22 cellular contexts compared by ENCODE assay signal in genomic region chr2:107437265-107437664, GRCh38.
DNase-seq lines count a peak whose midpoint lies in the region; FAIRE-seq and TF ChIP-seq lines count a peak whose summit lies in the region.
"Had no signal": no experiment of that assay in that cellular context is flagged by ENCODE, and none has a peak within 500 bp of the region (broad histone marks: within the 10 kb centered on the region; RNA-seq: fewer than 3 reads in every experiment).

No MANE protein-coding gene starts in this region.

- no peaks in the 10 kb centered on the region for H3K4me1 Mint-ChIP-seq in T-helper 2 cell treated with Interferon-gamma antibody and Interleukin-4, amounts not matched to agents 5 μg/mL and 100 μg/mL, for 36 hours (ENCODE audit: low read depth)
- H3K4me1 Mint-ChIP-seq: CD4-positive, alpha-beta memory T cell had no signal

- H3K9me2 ChIP-seq in GM23248 (ENCODE audit: insufficient read depth), result no peaks in the 10 kb centered on the region

- H3K27me3 ChIP-seq in GM23248 (replicated peaks; ENCODE audit: insufficient read depth), result no peaks in the 10 kb centered on the region

- H3K4me2 ChIP-seq in GM23248 (ENCODE audit: unreplicated experiment), result no peak overlapping the region
- H3K4me2 ChIP-seq: A549 had no signal

- no peak overlapping the region for H3K4me3 Mint-ChIP-seq in T-helper 2 cell treated with Interferon-gamma antibody and Interleukin-4, amounts not matched to agents 5 μg/mL and 100 μg/mL, for 36 hours
- H3K4me3 Mint-ChIP-seq: CD4-positive, alpha-beta memory T cell; HFFc6 had no signal

- intact Hi-C loops in kidney (cut with DNase I), result no loop called here

- no peaks in the 10 kb centered on the region for H3K9me3 ChIP-seq in kidney (ENCODE audit: control insufficient read depth in 1 of 2, low read length in 2 of 2)
- no peaks in the 10 kb centered on the region for H3K9me3 ChIP-seq in GM23248 (ENCODE audit: low read depth)
- H3K9me3 ChIP-seq: A549, Caco-2, HAP-1 had no signal

- FAIRE-seq in A204.1 (lab: Jason Lieb, UNC), result peak; percentile 99
- FAIRE-seq in TTC549 (lab: Jason Lieb, UNC), result peak; percentile 99
- peak; percentile 95 for FAIRE-seq in endometrium (lab: Jason Lieb, UNC)
- peak; percentile 99 for FAIRE-seq in kidney (lab: Jason Lieb, UNC)
- FAIRE-seq: A549, GM12878, H54 had no signal

- H3K36me3 ChIP-seq in kidney (ENCODE audit: control insufficient read depth in 1 of 2, insufficient read depth in 2 of 2, low read length in 2 of 2) (no peaks in the 10 kb centered on the region), GM23248 (ENCODE audit: low read depth) (no peaks in the 10 kb centered on the region)
- H3K36me3 ChIP-seq: HAP-1 had no signal

- H3K4me1 ChIP-seq in kidney (ENCODE audit: control insufficient read depth in 1 of 2, insufficient read depth in 1 of 2, low read depth in 1 of 2, low read length in 2 of 2) (no peaks in the 10 kb centered on the region), GM23248 (ENCODE audit: insufficient read depth) (no peaks in the 10 kb centered on the region)
- H3K4me1 ChIP-seq: A549, Caco-2, HAP-1 had no signal

- H3K9me3 Mint-ChIP-seq in T-helper 2 cell treated with Interferon-gamma antibody and Interleukin-4, amounts not matched to agents 5 μg/mL and 100 μg/mL, for 36 hours, result no peaks in the 10 kb centered on the region

- H3K4me3 ChIP-seq in kidney (ENCODE audit: low read length in 2 of 2), result no peak overlapping the region
- no peak overlapping the region for H3K4me3 ChIP-seq in GM23248
- H3K4me3 ChIP-seq: A549, GM12878, HAP-1 had no signal

- H3F3A ChIP-seq in GM23248 (ENCODE audit: insufficient read depth), result no peaks in the 10 kb centered on the region

- no peaks in the 10 kb centered on the region for H3K27me3 Mint-ChIP-seq in T-helper 2 cell treated with Interferon-gamma antibody and Interleukin-4, amounts not matched to agents 5 μg/mL and 100 μg/mL, for 36 hours (ENCODE audit: low read depth)
- H3K27me3 Mint-ChIP-seq: CD4-positive, alpha-beta memory T cell had no signal

- no peaks in the 10 kb centered on the region for H3K79me2 ChIP-seq in GM23248 (ENCODE audit: insufficient read depth)

- H3K9ac ChIP-seq in kidney (ENCODE audit: low read length in 2 of 2) (no peak overlapping the region), GM23248 (no peak overlapping the region)

- no peaks in the 10 kb centered on the region for H3K36me3 Mint-ChIP-seq in T-helper 2 cell treated with Interferon-gamma antibody and Interleukin-4, amounts not matched to agents 5 μg/mL and 100 μg/mL, for 36 hours (ENCODE audit: low read depth)
- H3K36me3 Mint-ChIP-seq: CD4-positive, alpha-beta memory T cell had no signal

- H3K27ac ChIP-seq in kidney (ENCODE audit: low read depth in 2 of 2, low read length in 2 of 2), result no peak overlapping the region
- no peak overlapping the region for H3K27ac ChIP-seq in GM23248
- H3K27ac ChIP-seq: 22Rv1, A549 had no signal

- in situ Hi-C loops in GM23248 (cut with MboI), result no loop called here

- no peak for TF ChIP-seq CTCF in kidney (IDR thresholded peaks at IDR 0.05; ENCODE audit: borderline replicate concordance, extremely low read depth, insufficient read depth)

- H3K27ac Mint-ChIP-seq in T-helper 2 cell treated with Interferon-gamma antibody and Interleukin-4, amounts not matched to agents 5 μg/mL and 100 μg/mL, for 36 hours, result no peak overlapping the region
- H3K27ac Mint-ChIP-seq: CD4-positive, alpha-beta memory T cell; HFFc6 had no signal

- no peaks in the 10 kb centered on the region for H4K20me1 ChIP-seq in GM23248 (ENCODE audit: insufficient read depth)

- no peak overlapping the region for H2AFZ ChIP-seq in GM23248

- DNase-seq in kidney, result no peak
- no peak for DNase-seq in NCI-H1092 (lab: John Stamatoyannopoulos, UW)
- DNase-seq in GM23248, result no peak
- DNase-seq in AG08395 (ENCODE audit: low spot score), result no peak
- DNase-seq in T-helper 2 cell treated with Interferon-gamma antibody and Interleukin-4, amounts not matched to agents 5 μg/mL and 100 μg/mL, for 36 hours (ENCODE audit: low spot score), result no peak
- DNase-seq: ACHN; C1 segment of cervical spinal cord; Caco-2; CD4-positive, alpha-beta memory T cell; DMS153; DND-41; GDM1; GOT3; HFFc6 had no signal
